ENCODE assay signal across 23 cellular contexts in genomic region chrX:107656965-107657364, GRCh38.
"Had no signal": no experiment of that assay in that cellular context is flagged by ENCODE, and none has a peak within 500 bp of the region (broad histone marks: within the 10 kb centered on the region; RNA-seq: fewer than 3 reads in every experiment).

No MANE protein-coding gene starts in this region.

- H3K36me3 ChIP-seq: gastrocnemius medialis, ovary, right lobe of liver, suprapubic skin, thyroid gland had no signal

- H3K27ac ChIP-seq: dorsolateral prefrontal cortex, epithelial cell of prostate, gastrocnemius medialis, ovary, psoas muscle, right lobe of liver, suprapubic skin had no signal

- H3K4me3 ChIP-seq: dorsolateral prefrontal cortex, gastrocnemius medialis, lung, ovary, psoas muscle, right lobe of liver, smooth muscle cell, suprapubic skin, thyroid gland had no signal

- H3K9me3 ChIP-seq: gastrocnemius medialis, ovary, psoas muscle, right lobe of liver, suprapubic skin, thyroid gland had no signal

- H3K4me1 ChIP-seq: psoas muscle, right lobe of liver had no signal

- H3K27me3 ChIP-seq: gastrocnemius medialis, ovary, right lobe of liver, suprapubic skin, thyroid gland had no signal

- DNase-seq: dorsolateral prefrontal cortex; effector CD8-positive, alpha-beta T cell; endodermal cell; foreskin fibroblast; gastrocnemius medialis; head of caudate nucleus; natural killer cell; occipital lobe; ovary; posterior cingulate gyrus; psoas muscle; right lobe of liver; stimulated activated CD4-positive, alpha-beta T cell treated with anti-CD3 and anti-CD28 coated beads, Interleukin-12 subunit alpha, Interleukin-12 subunit beta, amount 100 ng/mL, for 4 hours; stimulated activated CD4-positive, alpha-beta T cell treated with anti-CD3 and anti-CD28 coated beads, Interleukin-1b, Interleukin-23, amount 100 ng/mL, for 48 hours; stimulated activated CD4-positive, alpha-beta T cell treated with anti-CD3 and anti-CD28 coated beads, Interleukin-4, amount 100 ng/mL, for 1 hour; stimulated activated CD8-positive, alpha-beta memory T cell treated with anti-CD3 and anti-CD28 coated beads, Interleukin-4, amount 100 ng/mL, for 48 hours; stimulated activated naive CD4-positive, alpha-beta T cell; stimulated activated naive CD8-positive, alpha-beta T cell treated with anti-CD3 and anti-CD28 coated beads, Interleukin-15, amount 100 ng/mL, for 72 hours; thyroid gland had no signal
